8 cellular contexts compared by ENCODE assay signal in genomic region chr12:62793256-62794217, GRCh38.
A peak's percentile ranks its signal among the peaks of the same experiment; 100 is the strongest.
DNase-seq lines count a peak whose midpoint lies in the region; ATAC-seq and TF ChIP-seq lines count a peak whose summit lies in the region.

No MANE protein-coding gene starts in this region.

- no peak overlapping the region for H3K4me3 Mint-ChIP-seq in activated T-cell treated with anti-CD3 and anti-CD28 coated beads, Interleukin-2, amount 50 U/mL, for 24 hours
- H3K4me3 Mint-ChIP-seq in nephron: peak overlapping the region in 1 of 3 experiments; percentile 61

- H3K27me3 ChIP-seq in BE2C (no peaks in the 10 kb centered on the region), fibroblast of lung (ENCODE audit: control insufficient read depth, insufficient read depth, low read length) (no peaks in the 10 kb centered on the region)

- H3K4me3 ChIP-seq in BE2C (ENCODE audit: low read depth, low read length): no peak overlapping the region
- H3K4me3 ChIP-seq in fibroblast of lung (replicated peaks in 1 of 4; ENCODE audit: control extremely low read depth in 1 of 4, insufficient read depth in 1 of 4, low read depth in 3 of 4, low read length in 4 of 4): no peak overlapping the region

- H3K9me3 ChIP-seq in BE2C (no peaks in the 10 kb centered on the region), fibroblast of lung (ENCODE audit: control insufficient read depth, insufficient read depth, low read depth, low read length) (no peaks in the 10 kb centered on the region)

- H3K36me3 ChIP-seq in BE2C (no peaks in the 10 kb centered on the region), fibroblast of lung (ENCODE audit: control insufficient read depth, insufficient read depth, low read length) (no peaks in the 10 kb centered on the region)

- H3K27ac ChIP-seq in fibroblast of lung (ENCODE audit: insufficient read depth, low read length): no peak overlapping the region

- H3K4me1 ChIP-seq in BE2C: no peaks in the 10 kb centered on the region; the same call in 1 of the 2 replicates
- H3K4me1 ChIP-seq in fibroblast of lung (ENCODE audit: control insufficient read depth, extremely low read depth, insufficient read depth, low read length): peaks cover 2% of the 10 kb centered on the region

- peak; percentile 60 for ATAC-seq in GM19351 (IDR thresholded peaks at IDR 0.05; ENCODE audit: unreplicated experiment)
- peak; percentile 46 for ATAC-seq in stimulated activated naive CD8-positive, alpha-beta T cell treated with anti-CD3 and anti-CD28 coated beads, Interleukin-15, Interleukin-2, amounts not matched to agents 100 U/mL and 50 U/mL, for 24 hours

- TF ChIP-seq CTCF in BE2C (IDR thresholded peaks at IDR 0.05; ENCODE audit: low read depth, low read length) (peak; percentile 96), fibroblast of lung (conservative IDR thresholded peaks at IDR 0.05 in 1 of 2, IDR thresholded peaks at IDR 0.05 in 1 of 2; ENCODE audit: low read depth in 1 of 2, low read length in 2 of 2) (peak; percentile 95 to 98), nephron (IDR thresholded peaks at IDR 0.05; ENCODE audit: unreplicated experiment in 3 of 3) (peak; percentile 96 to 99 (median 98))

- H3K9me3 Mint-ChIP-seq in activated T-cell treated with anti-CD3 and anti-CD28 coated beads, Interleukin-2, amount 50 U/mL, for 24 hours: no peaks in the 10 kb centered on the region
- H3K9me3 Mint-ChIP-seq in nephron: no peaks in the 10 kb centered on the region

- H3K4me2 ChIP-seq in fibroblast of lung (ENCODE audit: extremely low read depth, insufficient read depth, low read length): no peak overlapping the region

- in situ Hi-C loops in KBM-7 (cut with MboI; ENCODE audit: low pct_unique_long_range_greater_than_20kb, low sequenced_read_pairs): loop anchor here (25.0 kb wide), 2 partner anchors 206 to 356 kb away; no protein-coding TSS in a partner anchor

- DNase-seq in BE2C (peak; percentile 78), KBM-7 (peak; percentile 91), OCI-M2 (lab: John Stamatoyannopoulos, UW; ENCODE audit: unreplicated experiment) (peak; percentile 86), fibroblast of lung (ENCODE audit: low read depth in 2 of 2) (peak; percentile 85 to 92)
- peak; percentile 83 for DNase-seq in activated T-cell treated with anti-CD3 and anti-CD28 coated beads, Interleukin-2, amount 50 U/mL, for 24 hours
- DNase-seq in stimulated activated naive CD8-positive, alpha-beta T cell treated with anti-CD3 and anti-CD28 coated beads, Interleukin-15, Interleukin-2, amounts not matched to agents 100 U/mL and 50 U/mL, for 24 hours: peak; percentile 82

- H3K4me1 Mint-ChIP-seq in activated T-cell treated with anti-CD3 and anti-CD28 coated beads, Interleukin-2, amount 50 U/mL, for 24 hours (ENCODE audit: low read depth): no peaks in the 10 kb centered on the region
- peaks cover 54% of the 10 kb centered on the region for H3K4me1 Mint-ChIP-seq in nephron

- H3K79me2 ChIP-seq in fibroblast of lung (ENCODE audit: control insufficient read depth, insufficient read depth, low read length): no peaks in the 10 kb centered on the region

- no peak overlapping the region for H2AFZ ChIP-seq in fibroblast of lung (ENCODE audit: low read length)

- H3K27me3 Mint-ChIP-seq in activated T-cell treated with anti-CD3 and anti-CD28 coated beads, Interleukin-2, amount 50 U/mL, for 24 hours: no peaks in the 10 kb centered on the region
- peaks cover 5% of the 10 kb centered on the region for H3K27me3 Mint-ChIP-seq in nephron (ENCODE audit: low read depth)

- H3K9ac ChIP-seq in fibroblast of lung (ENCODE audit: insufficient read depth, low read length): no peak overlapping the region

- H3K27ac Mint-ChIP-seq in activated T-cell treated with anti-CD3 and anti-CD28 coated beads, Interleukin-2, amount 50 U/mL, for 24 hours: no peak overlapping the region
- H3K27ac Mint-ChIP-seq in nephron: peak overlapping the region; percentile 83 to 92 (median 86)

- no peaks in the 10 kb centered on the region for H3K36me3 Mint-ChIP-seq in activated T-cell treated with anti-CD3 and anti-CD28 coated beads, Interleukin-2, amount 50 U/mL, for 24 hours (ENCODE audit: low read depth)
- peaks cover 5% of the 10 kb centered on the region for H3K36me3 Mint-ChIP-seq in nephron (ENCODE audit: low read depth)

- H4K20me1 ChIP-seq in fibroblast of lung (ENCODE audit: control insufficient read depth, extremely low read depth, insufficient read depth, low read length): no peaks in the 10 kb centered on the region
